ENCODE assay signal across 7 cellular contexts in the genomic region with DNA sequence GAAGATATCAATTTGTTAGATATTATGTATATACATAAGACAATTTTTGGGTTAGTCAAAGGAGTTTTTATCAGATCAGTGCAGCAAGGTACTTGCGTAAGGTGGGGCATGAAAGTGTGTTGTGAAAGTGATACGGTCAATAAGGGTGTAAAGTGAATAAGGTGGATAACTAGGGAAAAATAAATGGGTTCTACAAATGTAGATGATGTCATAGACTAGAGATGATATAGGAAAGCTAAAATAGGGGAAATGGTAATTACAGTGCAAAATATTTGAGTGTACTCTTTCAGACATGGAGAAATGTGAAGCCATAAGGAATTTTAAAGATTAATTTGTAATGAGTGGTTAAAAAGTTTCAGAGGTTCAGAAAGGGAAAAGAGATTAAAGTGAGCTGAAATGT.
"Had no signal": no experiment of that assay in that cellular context is flagged by ENCODE, and none has a peak within 500 bp of the region (broad histone marks: within the 10 kb centered on the region; RNA-seq: fewer than 3 reads in every experiment).

No MANE protein-coding gene starts in this region.

- H3K27ac ChIP-seq: HL-60, KMS-11 had no signal

- H3K9ac ChIP-seq: KMS-11 had no signal

- H3K4me2 ChIP-seq: KMS-11 had no signal

- H3K4me3 ChIP-seq: K562 had no signal

- FAIRE-seq: HTR-8/SVneo, K562 had no signal

- DNase-seq: IMR-90, KBM-7, KG1 had no signal

- ATAC-seq: K562 had no signal
